In genomic region chr2:30514134-30514860, GRCh38 we compare ENCODE assay signal across 10 cellular contexts.
DNase-seq lines count a peak whose midpoint lies in the region; ATAC-seq and TF ChIP-seq lines count a peak whose summit lies in the region.
"Had no signal": no experiment of that assay in that cellular context is flagged by ENCODE, and none has a peak within 500 bp of the region (broad histone marks: within the 10 kb centered on the region; RNA-seq: fewer than 3 reads in every experiment).

No MANE protein-coding gene starts in this region.

- in situ Hi-C loops in GM13976 (cut with MboI; ENCODE audit: low sequenced_read_pairs, unreplicated experiment), result no loop called here

- peaks cover 13% of the 10 kb centered on the region for H3K36me3 Mint-ChIP-seq in mesothelial cell of epicardium

- DNase-seq in EL (peak; percentile 56), LHCN-M2 (ENCODE audit: low read depth) (peak; percentile 54), cerebellum (ENCODE audit: low spot score) (peak; percentile 41), mesothelial cell of epicardium (ENCODE audit: low spot score in 2 of 2, unreplicated experiment in 2 of 2) (no peak), DMS153 (lab: John Stamatoyannopoulos, UW) (no peak), GM13976 (ENCODE audit: low spot score) (no peak)
- DNase-seq: activated CD8-positive, alpha-beta memory T cell treated with anti-CD3 and anti-CD28 coated beads for 24 hours; midbrain had no signal

- peaks cover 18% of the 10 kb centered on the region for H3K9me3 Mint-ChIP-seq in mesothelial cell of epicardium

- H3K27ac Mint-ChIP-seq in mesothelial cell of epicardium, result peak overlapping the region; percentile 28

- no peaks in the 10 kb centered on the region for H3K27me3 Mint-ChIP-seq in mesothelial cell of epicardium (ENCODE audit: low read depth)

- no peak overlapping the region for H3K4me3 Mint-ChIP-seq in mesothelial cell of epicardium

- TF ChIP-seq CTCF in mesothelial cell of epicardium (IDR thresholded peaks at IDR 0.05; ENCODE audit: unreplicated experiment), result no peak
- TF ChIP-seq CTCF in GM13976 (IDR thresholded peaks at IDR 0.05; ENCODE audit: borderline replicate concordance, control extremely low read depth, extremely low read depth, insufficient read depth, missing control alignments), result no peak

- H3K4me1 Mint-ChIP-seq in mesothelial cell of epicardium, result peaks cover 47% of the 10 kb centered on the region

- ATAC-seq in GM18909 (IDR thresholded peaks at IDR 0.05; ENCODE audit: poor library complexity, unreplicated experiment), result no peak
- ATAC-seq in HG02885 (IDR thresholded peaks at IDR 0.05; ENCODE audit: poor library complexity, unreplicated experiment), result no peak

Comparison
In these comparisons a context has a peak if more than half of its experiments do, and no peak if none do; other contexts are left out.
1. DNase-seq: peak in EL (single experiment), LHCN-M2 (single experiment) and cerebellum (single experiment); none in mesothelial cell of epicardium (0 of 2), DMS153 (single experiment) and GM13976 (single experiment).